ENCODE assay signal across 1 cellular context in genomic region chr4:123554263-123554662, GRCh38.
TF ChIP-seq lines count a peak whose summit lies in the region.

No MANE protein-coding gene starts in this region.

TF ChIP-seq in liver, 16 proteins besides CTCF, POLR2A, EP300 and RAD21 (continued from another document):
- TF ChIP-seq ZBTB33 (IDR thresholded peaks at IDR 0.05) (no peak), FOXA1 (IDR thresholded peaks at IDR 0.05) (no peak), RXRA (IDR thresholded peaks at IDR 0.05) (peak; percentile 34 to 79), JUND (IDR thresholded peaks at IDR 0.05) (no peak), MAX (IDR thresholded peaks at IDR 0.05) (no peak), NR2F2 (IDR thresholded peaks at IDR 0.05) (no peak), SP1 (IDR thresholded peaks at IDR 0.05) (peak; percentile 51)
